ENCODE assay signal across 8 cellular contexts in the genomic region with DNA sequence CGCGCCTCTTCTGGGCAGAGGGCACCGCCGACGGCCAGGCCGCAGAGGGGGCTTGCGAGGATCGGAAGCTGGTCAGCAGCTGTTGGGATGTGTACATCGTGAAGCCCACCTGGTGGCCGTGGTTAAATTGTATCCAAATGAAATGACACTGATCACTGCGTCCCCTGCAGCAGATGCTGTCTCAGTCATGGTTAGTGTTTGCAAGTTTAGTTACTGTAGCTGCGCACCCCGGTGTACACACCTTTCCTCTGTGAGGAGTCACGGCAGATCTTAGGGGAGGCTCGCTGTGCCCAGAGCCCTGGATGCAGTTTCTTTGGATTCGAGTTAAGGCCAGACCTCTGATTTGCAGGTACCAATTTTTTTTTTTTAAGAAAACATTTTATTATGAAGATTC. TPM values are rescaled to one million over a fixed set of nuclear protein-coding genes. Genes with fewer than 3 reads are reported as not detected.
DNase-seq lines count a peak whose midpoint lies in the region; ATAC-seq, FAIRE-seq and TF ChIP-seq lines count a peak whose summit lies in the region.

No MANE protein-coding gene starts in this region.

- peaks cover 17% of the 10 kb centered on the region for H3K36me3 ChIP-seq in WERI-Rb-1
- no peaks in the 10 kb centered on the region for H3K36me3 ChIP-seq in prostate gland

- CTCF ChIA-PET in HEK293T (lab: Yijun Ruan, JAX): no interaction called here

- WGBS in prostate gland: 11% methylated on average over 6 of the region's 16 CpGs

- no peaks in the 10 kb centered on the region for H3K27me3 ChIP-seq in WERI-Rb-1 (ENCODE audit: insufficient read depth, low read depth, severe bottlenecking)
- H3K27me3 ChIP-seq in prostate gland (replicated peaks; ENCODE audit: insufficient read depth): no peaks in the 10 kb centered on the region

- no peak for DNase-seq in GM12892 (ENCODE audit: insufficient read length)
- no peak for DNase-seq in WERI-Rb-1
- no peak for DNase-seq in fibroblast of villous mesenchyme (ENCODE audit: low read depth)
- no peak for DNase-seq in prostate gland (ENCODE audit: low spot score)
- DNase-seq in glomerular visceral epithelial cell (ENCODE audit: extremely low spot score): no peak
- DNase-seq in HEK293T (ENCODE audit: extremely low spot score): no peak

- TF ChIP-seq CTCF in WERI-Rb-1 (IDR thresholded peaks at IDR 0.05; ENCODE audit: low read depth, low read length) (no peak), fibroblast of villous mesenchyme (IDR thresholded peaks at IDR 0.05; ENCODE audit: insufficient read depth, low read depth, low read length) (no peak), prostate gland (IDR thresholded peaks at IDR 0.05) (no peak)

- TF ChIP-seq POLR2A in GM12892 (IDR thresholded peaks at IDR 0.05; ENCODE audit: low read depth, low read length) (no peak), prostate gland (IDR thresholded peaks at IDR 0.05) (no peak)

- intact Hi-C loops in prostate gland (cut with DNase I): no loop called here

- ATAC-seq in HG03045 (IDR thresholded peaks at IDR 0.05; ENCODE audit: unreplicated experiment) (peak; percentile 14), GM21723 (IDR thresholded peaks at IDR 0.05; ENCODE audit: unreplicated experiment) (no peak)

- FAIRE-seq in GM12892 (lab: Jason Lieb, UNC): peak; percentile 67

- peak overlapping the region; percentile 84 for H3K27ac ChIP-seq in WERI-Rb-1
- H3K27ac ChIP-seq in prostate gland: peak overlapping the region; percentile 54 to 71

- H3K4me1 ChIP-seq in prostate gland (replicated peaks): peaks cover 10% of the 10 kb centered on the region

- H3K4me3 ChIP-seq in WERI-Rb-1 (ENCODE audit: low read depth, low read length) (peak overlapping the region; percentile 96), fibroblast of villous mesenchyme (ENCODE audit: low read depth, low read length) (peak overlapping the region; percentile 78), prostate gland (peak overlapping the region; percentile 79 to 80)

- no peaks in the 10 kb centered on the region for H3K9me3 ChIP-seq in WERI-Rb-1 (ENCODE audit: severe bottlenecking)
- no peaks in the 10 kb centered on the region for H3K9me3 ChIP-seq in prostate gland

- POLR2A ChIA-PET in HEK293T (lab: Yijun Ruan, JAX): interaction anchor here (1.0 to 2.5 kb wide), 5 partner anchors 9 to 260 kb away, joined by 3 to 9 read pairs (median 5); partner anchors contain the start of genes CFAP61, CRNKL1 and RIN2

TF ChIP-seq in HEK293T, 16 proteins besides CTCF, POLR2A, EP300 and RAD21:
- TF ChIP-seq NFRKB (IDR thresholded peaks at IDR 0.05) (no peak), SUZ12 (IDR thresholded peaks at IDR 0.05) (no peak), PKNOX1 (IDR thresholded peaks at IDR 0.05) (no peak), LEF1 (IDR thresholded peaks at IDR 0.05; ENCODE audit: borderline replicate concordance) (no peak), TARDBP (IDR thresholded peaks at IDR 0.05) (no peak), CTBP1 (IDR thresholded peaks at IDR 0.05; ENCODE audit: borderline replicate concordance) (no peak), FOXA1 (IDR thresholded peaks at IDR 0.05) (no peak)

RNA-seq across cellular contexts. Expression of gene NAA20, which starts 0.7 kb away (rescaled TPM):
- 78.4 TPM for polyA plus RNA-seq in GM12892 (2012; ENCODE audit: missing spikeins)
- total RNA-seq in fibroblast of villous mesenchyme: 29.3 and 41.5 TPM in 2 replicates
- total RNA-seq in prostate gland: 10 to 100 TPM; 33.9 to 48.5 TPM

RNA-seq across cellular contexts. Expression of gene CRNKL1, which starts 34.4 kb away (rescaled TPM):
- polyA plus RNA-seq in GM12892 (2012; ENCODE audit: missing spikeins): 13.9 TPM
- 22.9 and 31.1 TPM in 2 replicates for total RNA-seq in fibroblast of villous mesenchyme
- total RNA-seq in prostate gland: 10 to 100 TPM; 22.0 to 27.1 TPM

RNA-seq across cellular contexts. Expression of gene CFAP61, which starts 34.5 kb away (rescaled TPM):
- 0.25 TPM for polyA plus RNA-seq in GM12892 (2012; ENCODE audit: missing spikeins)
- 0.43 TPM in 1 of 2 replicates, not detected in the other for total RNA-seq in fibroblast of villous mesenchyme
- 1 to 10 TPM in 1 of 2 donors, under 1 TPM in 1; 0.14 to 8.1 TPM for total RNA-seq in prostate gland
